In the genomic region with DNA sequence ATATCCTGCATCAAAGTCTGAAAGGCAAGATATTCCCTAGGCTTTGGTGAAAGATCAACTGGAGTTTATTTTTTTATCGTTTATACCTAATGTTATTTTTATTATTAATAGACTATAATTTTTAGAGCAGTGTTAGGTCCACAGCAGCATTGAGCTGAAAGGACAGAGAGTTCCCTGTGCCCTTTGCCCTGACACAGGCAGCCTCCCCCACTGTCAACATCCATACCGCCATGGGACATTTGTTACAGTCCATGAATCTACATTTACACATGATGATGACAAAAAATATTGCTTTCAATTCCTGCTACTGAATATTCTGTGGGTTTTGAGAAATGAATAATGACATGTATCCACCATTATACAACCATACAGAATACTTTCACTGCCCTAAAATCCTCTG, we compare ENCODE assay signal across 21 cellular contexts.
"Had no signal": no experiment of that assay in that cellular context is flagged by ENCODE, and none has a peak within 500 bp of the region (broad histone marks: within the 10 kb centered on the region; RNA-seq: fewer than 3 reads in every experiment).

No MANE protein-coding gene starts in this region.

- FAIRE-seq: colon, endothelial cell of umbilical vein, frontal cortex, islet of Langerhans, keratinocyte had no signal

- DNase-seq: dermis blood vessel endothelial cell; dorsolateral prefrontal cortex; effector CD4-positive, alpha-beta T cell; effector memory CD4-positive, alpha-beta T cell; foreskin keratinocyte; heart left ventricle; hippocampal formation; left cardiac atrium; left ventricle myocardium inferior; lower lobe of right lung; mesenchymal stem cell; mucosa of descending colon; naive B cell had no signal

- H3K4me3 ChIP-seq: coronary artery, dorsolateral prefrontal cortex, esophagus muscularis mucosa, gastroesophageal sphincter, heart left ventricle, left ventricle myocardium inferior, lower lobe of right lung, mucosa of descending colon had no signal

- H3K4me1 ChIP-seq: foreskin keratinocyte, lower lobe of right lung had no signal

- H3K9me3 ChIP-seq: esophagus muscularis mucosa, gastroesophageal sphincter, heart left ventricle, lower lobe of right lung, mucosa of descending colon had no signal

- H3K27ac ChIP-seq: coronary artery, dorsolateral prefrontal cortex, esophagus muscularis mucosa, foreskin keratinocyte, gastroesophageal sphincter, heart left ventricle, left ventricle myocardium inferior, lower lobe of right lung had no signal

- H3K36me3 ChIP-seq: esophagus muscularis mucosa, gastroesophageal sphincter, heart left ventricle, left ventricle myocardium inferior, lower lobe of right lung had no signal

- ATAC-seq: foreskin keratinocyte, gastroesophageal sphincter, heart left ventricle, left cardiac atrium, lower lobe of right lung, mucosa of descending colon had no signal
